Comparison of ENCODE assay signal across 9 cellular contexts in genomic region chr18:58438984-58439311, GRCh38.
DNase-seq lines count a peak whose midpoint lies in the region; ATAC-seq, FAIRE-seq and TF ChIP-seq lines count a peak whose summit lies in the region.
"Had no signal": no experiment of that assay in that cellular context is flagged by ENCODE, and none has a peak within 500 bp of the region (broad histone marks: within the 10 kb centered on the region; RNA-seq: fewer than 3 reads in every experiment).

No MANE protein-coding gene starts in this region.

- FAIRE-seq in D721Med (lab: Jason Lieb, UNC), result no peak

- 56 to 62% methylated on average over 3 of the region's 3 CpGs for WGBS in heart right ventricle, 2 donors

- POLR2A ChIA-PET in activated naive CD8-positive, alpha-beta T cell treated with anti-CD3 and anti-CD28 coated beads, Interleukin-2, amount 10 ng/mL, durations not matched to agents 7 days and 5 days (lab: Charles Lee), result no interaction called here

- intact Hi-C loops in heart right ventricle (cut with DNase I) (no loop called here), left ventricle myocardium superior (cut with micrococcal nuclease) (no loop called here), upper lobe of right lung (cut with DNase I) (no loop called here)

- peak in 3 of 8 donors; percentile 8 to 37 (median 34) for ATAC-seq in heart right ventricle
- no peak for ATAC-seq in left ventricle myocardium superior
- peak; percentile 68 for ATAC-seq in activated naive CD8-positive, alpha-beta T cell treated with anti-CD3 and anti-CD28 coated beads, Interleukin-2, amount 10 ng/mL, durations not matched to agents 7 days and 5 days (ENCODE audit: low read depth)
- ATAC-seq in upper lobe of right lung, result peak; percentile 28
- no peak for ATAC-seq in GM21423 (IDR thresholded peaks at IDR 0.05; ENCODE audit: unreplicated experiment)
- no peak for ATAC-seq in GM21447 (IDR thresholded peaks at IDR 0.05; ENCODE audit: unreplicated experiment)

- no peak overlapping the region for H3K9ac ChIP-seq in mucosa of rectum (ENCODE audit: low read depth in 1 of 2, low read length in 2 of 2)

- no peaks in the 10 kb centered on the region for H3K9me3 Mint-ChIP-seq in activated naive CD8-positive, alpha-beta T cell treated with anti-CD3 and anti-CD28 coated beads, Interleukin-2, amount 10 ng/mL, durations not matched to agents 7 days and 5 days

- H3K36me3 ChIP-seq in heart right ventricle (no peaks in the 10 kb centered on the region), mucosa of rectum (ENCODE audit: control insufficient read depth in 2 of 2, insufficient read depth in 2 of 2, low read length in 2 of 2) (no peaks in the 10 kb centered on the region), upper lobe of right lung (no peaks in the 10 kb centered on the region)

- peaks cover 2% of the 10 kb centered on the region for H3K36me3 Mint-ChIP-seq in activated naive CD8-positive, alpha-beta T cell treated with anti-CD3 and anti-CD28 coated beads, Interleukin-2, amount 10 ng/mL, durations not matched to agents 7 days and 5 days

- H3K4me3 Mint-ChIP-seq in activated naive CD8-positive, alpha-beta T cell treated with anti-CD3 and anti-CD28 coated beads, Interleukin-2, amount 10 ng/mL, durations not matched to agents 7 days and 5 days, result peak overlapping the region; percentile 82

- no peaks in the 10 kb centered on the region for H3K27me3 ChIP-seq in heart right ventricle
- H3K27me3 ChIP-seq in mucosa of rectum (ENCODE audit: control insufficient read depth in 2 of 2, insufficient read depth in 2 of 2, low read length in 2 of 2), result no peaks in the 10 kb centered on the region
- H3K27me3 ChIP-seq in upper lobe of right lung, result no peaks in the 10 kb centered on the region

- H3K4me1 Mint-ChIP-seq in activated naive CD8-positive, alpha-beta T cell treated with anti-CD3 and anti-CD28 coated beads, Interleukin-2, amount 10 ng/mL, durations not matched to agents 7 days and 5 days, result peaks cover 10% of the 10 kb centered on the region

- H3K9me3 ChIP-seq in heart right ventricle (peaks cover 0 to 4% (median 0%) of the 10 kb centered on the region in 11 donors), mucosa of rectum (ENCODE audit: control insufficient read depth in 2 of 2, low read length in 2 of 2) (no peaks in the 10 kb centered on the region), upper lobe of right lung (no peaks in the 10 kb centered on the region)

- H3K27ac ChIP-seq in heart right ventricle (peak overlapping the region in 4 of 10 donors; percentile 16 to 44 (median 34)), mucosa of rectum (ENCODE audit: low read depth in 2 of 2, low read length in 2 of 2) (no peak overlapping the region), upper lobe of right lung (no peak overlapping the region)

- DNase-seq in heart right ventricle, result no peak
- DNase-seq in left ventricle myocardium superior, result no peak
- no peak for DNase-seq in activated naive CD8-positive, alpha-beta T cell treated with anti-CD3 and anti-CD28 coated beads, Interleukin-2, amount 10 ng/mL, durations not matched to agents 7 days and 5 days
- DNase-seq in upper lobe of right lung, result no peak
- DNase-seq in D721Med (ENCODE audit: insufficient read length, low spot score), result no peak
- DNase-seq: islet precursor cell had no signal

- H3K4me3 ChIP-seq in heart right ventricle, result peak overlapping the region in 7 of 10 donors; percentile 18 to 47 (median 39)
- peak overlapping the region; percentile 51 to 69 for H3K4me3 ChIP-seq in mucosa of rectum (ENCODE audit: low read length in 2 of 2)
- H3K4me3 ChIP-seq in upper lobe of right lung, result peak overlapping the region; percentile 33

- peak overlapping the region; percentile 89 for H3K27ac Mint-ChIP-seq in activated naive CD8-positive, alpha-beta T cell treated with anti-CD3 and anti-CD28 coated beads, Interleukin-2, amount 10 ng/mL, durations not matched to agents 7 days and 5 days

- H3K4me1 ChIP-seq in heart right ventricle (peaks cover 0 to 15% (median 0%) of the 10 kb centered on the region in 9 donors), mucosa of rectum (ENCODE audit: control insufficient read depth in 2 of 2, insufficient read depth in 2 of 2, low read length in 2 of 2) (peaks cover 4 to 10% of the 10 kb centered on the region in 2 donors), upper lobe of right lung (no peaks in the 10 kb centered on the region)

- TF ChIP-seq CTCF in heart right ventricle (IDR thresholded peaks at IDR 0.05) (no peak), upper lobe of right lung (IDR thresholded peaks at IDR 0.05) (no peak), D721Med (IDR thresholded peaks at IDR 0.05; ENCODE audit: insufficient read depth, missing control alignments) (no peak)

- peaks cover 10% of the 10 kb centered on the region for H3K27me3 Mint-ChIP-seq in activated naive CD8-positive, alpha-beta T cell treated with anti-CD3 and anti-CD28 coated beads, Interleukin-2, amount 10 ng/mL, durations not matched to agents 7 days and 5 days

Comparison
In these comparisons a context has a peak if more than half of its experiments do, and no peak if none do; other contexts are left out.
1. ATAC-seq: peak in activated naive CD8-positive, alpha-beta T cell treated with anti-CD3 and anti-CD28 coated beads, Interleukin-2, amount 10 ng/mL, durations not matched to agents 7 days and 5 days (single experiment) and upper lobe of right lung (single experiment); none in left ventricle myocardium superior (single experiment), GM21423 (single experiment) and GM21447 (single experiment).
2. Peak in every context shown above with its lines, with median percentiles within 50 percentile points of each other: H3K4me3 ChIP-seq.